16 cellular contexts compared by ENCODE assay signal in the genomic region with DNA sequence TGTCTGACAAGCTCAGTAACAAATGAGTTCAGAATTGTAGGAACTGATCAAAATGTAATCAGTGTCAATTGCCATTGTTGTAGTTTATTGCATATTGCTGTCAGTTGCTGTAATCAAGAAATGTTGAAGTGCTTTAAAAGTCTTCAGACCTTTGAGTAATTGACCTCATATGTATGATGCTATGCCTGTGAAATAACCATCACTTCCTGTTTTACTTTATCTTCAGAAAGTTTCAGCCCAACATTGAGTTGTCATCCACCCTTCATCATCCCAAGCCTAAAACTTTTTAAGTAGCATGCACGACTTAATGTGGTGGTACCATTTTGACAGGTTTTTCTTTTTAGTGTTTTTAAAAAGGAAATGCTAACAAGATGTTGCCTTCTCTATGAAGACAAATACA.
DNase-seq lines count a peak whose midpoint lies in the region; ATAC-seq and FAIRE-seq lines count a peak whose summit lies in the region.
"Had no signal": no experiment of that assay in that cellular context is flagged by ENCODE, and none has a peak within 500 bp of the region (broad histone marks: within the 10 kb centered on the region; RNA-seq: fewer than 3 reads in every experiment).

No MANE protein-coding gene starts in this region.

- peaks cover 5 to 28% (median 16%) of the 10 kb centered on the region in 5 donors for H3K36me3 Mint-ChIP-seq in naive thymus-derived CD4-positive, alpha-beta T cell

- no peak for FAIRE-seq in urothelium cell line (lab: Jason Lieb, UNC)
- FAIRE-seq: A204.1, endothelial cell of umbilical vein, G401.6, islet of Langerhans had no signal

- peaks cover 0 to 2% (median 0%) of the 10 kb centered on the region in 5 donors for H3K27me3 Mint-ChIP-seq in naive thymus-derived CD4-positive, alpha-beta T cell

- H3K36me3 ChIP-seq in naive thymus-derived CD4-positive, alpha-beta T cell (ENCODE audit: control insufficient read depth in 2 of 3, insufficient read depth in 3 of 3, low read length in 3 of 3) = no peaks in the 10 kb centered on the region

- H3K4me3 ChIP-seq in naive thymus-derived CD4-positive, alpha-beta T cell (ENCODE audit: low read length) = no peak overlapping the region
- H3K4me3 ChIP-seq: skin epidermis had no signal

- H3K27me3 ChIP-seq in naive thymus-derived CD4-positive, alpha-beta T cell (ENCODE audit: control insufficient read depth in 2 of 2, insufficient read depth in 2 of 2, low read length in 2 of 2) = no peaks in the 10 kb centered on the region

- no peak overlapping the region for H3K27ac Mint-ChIP-seq in naive thymus-derived CD4-positive, alpha-beta T cell

- peak; percentile 35 for ATAC-seq in GM21423 (IDR thresholded peaks at IDR 0.05; ENCODE audit: unreplicated experiment)
- ATAC-seq in HG03469 (IDR thresholded peaks at IDR 0.05; ENCODE audit: unreplicated experiment) = peak; percentile 29
- ATAC-seq in naive thymus-derived CD4-positive, alpha-beta T cell = peak; percentile 54
- ATAC-seq: SK-N-SH treated with all-trans-retinoic acid at 6 μM for 48 hours had no signal

- peaks cover 0 to 5% (median 0%) of the 10 kb centered on the region in 11 donors for H3K9me3 Mint-ChIP-seq in naive thymus-derived CD4-positive, alpha-beta T cell

- DNase-seq in SKM-1 treated with dmso at 0.1 percent for 144 hours (lab: John Stamatoyannopoulos, UW; ENCODE audit: unreplicated experiment) (peak; percentile 11), SKM-1 (lab: John Stamatoyannopoulos, UW; ENCODE audit: unreplicated experiment) (no peak), NCI-H2029 (lab: John Stamatoyannopoulos, UW) (no peak), cerebellar cortex (ENCODE audit: low spot score) (no peak), urothelium cell line (ENCODE audit: low spot score) (no peak)
- DNase-seq in naive thymus-derived CD4-positive, alpha-beta T cell = no peak
- DNase-seq: COR-L47, NCI-H2171 treated with DMSO at 0.1 percent for 48 hours had no signal

- POLR2A ChIA-PET in naive thymus-derived CD4-positive, alpha-beta T cell (lab: Charles Lee) = no interaction called here

- intact Hi-C loops in naive thymus-derived CD4-positive, alpha-beta T cell (cut with micrococcal nuclease) = no loop called here

- H3K4me1 ChIP-seq in naive thymus-derived CD4-positive, alpha-beta T cell (ENCODE audit: control insufficient read depth in 2 of 2, insufficient read depth in 2 of 2, low read length in 2 of 2) = peaks cover 0 to 29% of the 10 kb centered on the region in 2 donors

- no peaks in the 10 kb centered on the region for H3K9me3 ChIP-seq in naive thymus-derived CD4-positive, alpha-beta T cell (ENCODE audit: control insufficient read depth in 2 of 3, low read length in 3 of 3)

- no peak overlapping the region for H3K4me3 Mint-ChIP-seq in naive thymus-derived CD4-positive, alpha-beta T cell

- CTCF ChIA-PET in naive thymus-derived CD4-positive, alpha-beta T cell (lab: Charles Lee) = no interaction called here

- H3K27ac ChIP-seq in naive thymus-derived CD4-positive, alpha-beta T cell (ENCODE audit: low read depth, low read length) = no peak overlapping the region
- H3K27ac ChIP-seq: skin epidermis had no signal

- H3K4me1 Mint-ChIP-seq in naive thymus-derived CD4-positive, alpha-beta T cell = peaks cover 0 to 25% (median 5%) of the 10 kb centered on the region in 7 donors
